ENCODE assay signal across 13 cellular contexts in the genomic region with DNA sequence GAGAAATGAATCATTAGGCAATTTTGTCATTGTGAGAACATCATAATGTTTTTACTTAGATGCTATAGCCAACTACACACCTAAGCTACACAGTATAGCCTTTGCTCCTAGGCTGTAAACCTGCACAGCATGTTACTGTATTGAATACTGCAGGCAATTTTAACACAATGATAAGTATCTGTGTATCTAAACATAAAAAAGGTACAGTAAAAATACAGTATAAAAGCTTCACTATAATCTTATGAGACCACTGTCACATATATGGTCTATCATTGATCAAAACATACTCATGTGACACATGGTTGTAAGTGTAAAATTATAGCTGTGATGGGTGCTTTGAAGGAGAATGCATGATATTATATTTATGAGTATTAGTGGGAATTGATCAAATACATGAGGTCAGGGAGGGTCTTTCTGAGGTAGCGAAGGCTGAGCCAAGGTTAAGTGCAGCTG. TPM values are rescaled to one million over a fixed set of nuclear protein-coding genes. Genes with fewer than 3 reads are reported as not detected.
"Had no signal": no experiment of that assay in that cellular context is flagged by ENCODE, and none has a peak within 500 bp of the region (broad histone marks: within the 10 kb centered on the region; RNA-seq: fewer than 3 reads in every experiment).

No MANE protein-coding gene starts in this region.

- H3K27ac ChIP-seq: body of pancreas, dorsolateral prefrontal cortex, ovary had no signal

- H3K36me3 ChIP-seq: ovary, thyroid gland had no signal

- ATAC-seq: esophagus mucosa; natural killer cell treated with Interleukin-12 subunit alpha and Interleukin-12 subunit beta and Interleukin-15 and Interleukin-18, amount 100 ng/mL, for 72 hours; stimulated activated effector memory CD8-positive, alpha-beta T cell treated with anti-CD3 and anti-CD28 coated beads, Interleukin-12 subunit alpha, Interleukin-12 subunit beta, amount 100 ng/mL, for 72 hours had no signal

- H3K4me3 ChIP-seq: body of pancreas, dorsolateral prefrontal cortex, ovary, thyroid gland had no signal

- H3K9me3 ChIP-seq: body of pancreas, ovary, thyroid gland had no signal

- H3K27me3 ChIP-seq: body of pancreas, dorsolateral prefrontal cortex, ovary, thyroid gland had no signal

- DNase-seq: activated CD4-positive, alpha-beta T cell treated with anti-CD3 and anti-CD28 coated beads, Interleukin-2, amount 50 U/mL, for 1 hour; activated CD4-positive, CD25-positive, alpha-beta regulatory T cell; activated T-cell treated with anti-CD3 and anti-CD28 coated beads for 4 hours; body of pancreas; dorsolateral prefrontal cortex; hypothalamus; ovary; T-helper 2 cell; thyroid gland had no signal

RNA-seq across cellular contexts. Expression of gene CCN2, which starts 29.2 kb away (rescaled TPM):
- total RNA-seq: activated CD8-positive, alpha-beta memory T cell treated with anti-CD3 and anti-CD28 coated beads for 36 hours; natural killer cell treated with Interleukin-12 subunit alpha and Interleukin-12 subunit beta and Interleukin-15 and Interleukin-18, amount 100 ng/mL, for 72 hours had no signal
